Comparison of ENCODE assay signal across 15 cellular contexts in the genomic region with DNA sequence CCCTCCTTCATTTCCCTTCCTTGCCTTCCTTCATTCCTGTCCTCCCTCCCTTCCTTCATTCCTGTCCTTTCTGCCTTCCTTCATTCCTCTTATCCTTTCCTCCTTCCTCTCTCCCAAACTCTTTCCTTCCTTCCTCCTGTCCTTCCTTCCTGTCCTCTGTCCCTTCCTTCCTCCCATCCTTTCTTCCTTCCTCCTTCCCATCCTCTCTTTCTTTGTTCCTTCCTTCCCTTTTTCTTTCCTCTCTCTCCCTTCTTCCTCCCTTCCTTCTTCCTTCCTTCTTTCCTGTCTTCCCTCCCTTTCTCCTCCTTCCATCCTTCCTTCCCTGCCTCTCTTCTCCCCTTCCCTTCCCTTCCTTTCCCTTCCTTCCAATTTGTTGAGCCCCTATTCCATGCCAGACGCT.
"Had no signal": no experiment of that assay in that cellular context is flagged by ENCODE, and none has a peak within 500 bp of the region (broad histone marks: within the 10 kb centered on the region; RNA-seq: fewer than 3 reads in every experiment).

No MANE protein-coding gene starts in this region.

- DNase-seq: effector memory CD4-positive, alpha-beta T cell; gastrocnemius medialis; left lung; lower lobe of right lung; mesendoderm; naive B cell; occipital lobe; pancreas; right cardiac atrium; stimulated activated CD4-positive, alpha-beta T cell treated with anti-CD3 and anti-CD28 coated beads, Interleukin-4, amount 100 ng/mL, for 1 hour; stimulated activated CD8-positive, alpha-beta memory T cell treated with anti-CD3 and anti-CD28 coated beads, Interleukin-4, amount 100 ng/mL, for 48 hours; stimulated activated naive B cell treated with anti-CD40 and anti-IgM and Interleukin-4, amounts not matched to agents 10 μg/mL and 1 μg/mL and 100 μg/mL, for 72 hours; trophoblast cell had no signal

- H3K27ac Mint-ChIP-seq: nephron; progenitor cell of endocrine pancreas; stimulated activated naive B cell treated with anti-CD40 and anti-IgM and Interleukin-4, amounts not matched to agents 10 μg/mL and 1 μg/mL and 100 μg/mL, for 72 hours had no signal

- H3K4me3 Mint-ChIP-seq: naive B cell; nephron; stimulated activated naive B cell treated with anti-CD40 and anti-IgM and Interleukin-4, amounts not matched to agents 10 μg/mL and 1 μg/mL and 100 μg/mL, for 72 hours had no signal

- H3K36me3 Mint-ChIP-seq: naive B cell had no signal

- H3K27me3 Mint-ChIP-seq: naive B cell; stimulated activated naive B cell treated with anti-CD40 and anti-IgM and Interleukin-4, amounts not matched to agents 10 μg/mL and 1 μg/mL and 100 μg/mL, for 72 hours had no signal

- H3K9me3 Mint-ChIP-seq: naive B cell, nephron had no signal

- ATAC-seq: gastrocnemius medialis; left lung; lower lobe of right lung; pancreas; right cardiac atrium; stimulated activated naive B cell treated with anti-CD40 and anti-IgM and Interleukin-4, amounts not matched to agents 10 μg/mL and 1 μg/mL and 100 μg/mL, for 72 hours had no signal
